30 cellular contexts compared by ENCODE assay signal in genomic region chr15:36251450-36251849, GRCh38.
DNase-seq lines count a peak whose midpoint lies in the region; ATAC-seq and TF ChIP-seq lines count a peak whose summit lies in the region.
"Had no signal": no experiment of that assay in that cellular context is flagged by ENCODE, and none has a peak within 500 bp of the region (broad histone marks: within the 10 kb centered on the region; RNA-seq: fewer than 3 reads in every experiment).

No MANE protein-coding gene starts in this region.

- H3K9me2 ChIP-seq in SK-N-SH = no peaks in the 10 kb centered on the region

- no peaks in the 10 kb centered on the region for H3K79me2 ChIP-seq in SK-N-SH (ENCODE audit: insufficient read depth)
- H3K79me2 ChIP-seq in osteoblast (ENCODE audit: insufficient read depth, low read length) = no peaks in the 10 kb centered on the region

- 0 out of 2 replicates have a peak overlapping the region, but pooled peaks have one; percentile 39 for H2AFZ ChIP-seq in SK-N-SH (ENCODE audit: low read depth)
- H2AFZ ChIP-seq in osteoblast (ENCODE audit: low read length) = no peak overlapping the region

- H3K27me3 Mint-ChIP-seq in endodermal cell (ENCODE audit: insufficient read depth) (peaks cover 4% of the 10 kb centered on the region), progenitor cell of endocrine pancreas (no peaks in the 10 kb centered on the region)
- no peaks in the 10 kb centered on the region for H3K27me3 Mint-ChIP-seq in activated T-cell treated with anti-CD3 and anti-CD28 coated beads, Interleukin-2, amount 50 U/mL, for 4 hours (ENCODE audit: low read depth)
- H3K27me3 Mint-ChIP-seq: activated CD4-positive, alpha-beta T cell treated with anti-CD3 and anti-CD28 coated beads for 36 hours; stimulated activated memory B cell treated with anti-CD40 and anti-IgM and Interleukin-4, amounts not matched to agents 10 μg/mL and 1 μg/mL and 100 μg/mL, for 72 hours had no signal

- H3K9me3 Mint-ChIP-seq in endodermal cell (no peaks in the 10 kb centered on the region), progenitor cell of endocrine pancreas (ENCODE audit: low read depth) (peaks cover under 1% of the 10 kb centered on the region)
- H3K9me3 Mint-ChIP-seq in activated T-cell treated with anti-CD3 and anti-CD28 coated beads, Interleukin-2, amount 50 U/mL, for 4 hours = peaks cover 1% of the 10 kb centered on the region
- H3K9me3 Mint-ChIP-seq: stimulated activated memory B cell treated with anti-CD40 and anti-IgM and Interleukin-4, amounts not matched to agents 10 μg/mL and 1 μg/mL and 100 μg/mL, for 72 hours had no signal

- no peak for ATAC-seq in SK-N-SH treated with all-trans-retinoic acid at 6 μM for 48 hours
- ATAC-seq in activated T-cell treated with anti-CD3 and anti-CD28 coated beads, Interleukin-2, amount 50 U/mL, for 4 hours = no peak
- ATAC-seq: activated CD4-positive, alpha-beta T cell treated with anti-CD3 and anti-CD28 coated beads for 36 hours; GM12878; heart right ventricle; naive thymus-derived CD8-positive, alpha-beta T cell; stimulated activated memory B cell treated with anti-CD40 and anti-IgM and Interleukin-4, amounts not matched to agents 10 μg/mL and 1 μg/mL and 100 μg/mL, for 72 hours had no signal

- no peak for TF ChIP-seq EP300 in SK-N-SH (IDR thresholded peaks at IDR 0.05; ENCODE audit: borderline replicate concordance in 1 of 2, low read depth in 1 of 2, low read length in 1 of 2)

- H3K4me2 ChIP-seq in SK-N-SH = no peak overlapping the region
- no peak overlapping the region for H3K4me2 ChIP-seq in osteoblast (ENCODE audit: insufficient read depth, low read length)
- H3K4me2 ChIP-seq: BLaER1 treated with 17β-estradiol and CSF1 and Interleukin-3, amounts not matched to agents 10 nM and 100 nM had no signal

- no peak for TF ChIP-seq CTCF in SK-N-SH (IDR thresholded peaks at IDR 0.05)
- peak; percentile 17 for TF ChIP-seq CTCF in endodermal cell (conservative IDR thresholded peaks at IDR 0.05)
- TF ChIP-seq CTCF in osteoblast (IDR thresholded peaks at IDR 0.05; ENCODE audit: extremely low read depth, low read depth, low read length) = peak; percentile 16
- TF ChIP-seq CTCF in progenitor cell of endocrine pancreas (IDR thresholded peaks at IDR 0.05; ENCODE audit: unreplicated experiment) = no peak

- H3K4me1 Mint-ChIP-seq in endodermal cell (no peaks in the 10 kb centered on the region), progenitor cell of endocrine pancreas (ENCODE audit: low read depth) (no peaks in the 10 kb centered on the region)
- H3K4me1 Mint-ChIP-seq in activated T-cell treated with anti-CD3 and anti-CD28 coated beads, Interleukin-2, amount 50 U/mL, for 4 hours (ENCODE audit: low read depth) = no peaks in the 10 kb centered on the region
- H3K4me1 Mint-ChIP-seq: activated CD4-positive, alpha-beta T cell treated with anti-CD3 and anti-CD28 coated beads for 36 hours; naive thymus-derived CD8-positive, alpha-beta T cell; stimulated activated memory B cell treated with anti-CD40 and anti-IgM and Interleukin-4, amounts not matched to agents 10 μg/mL and 1 μg/mL and 100 μg/mL, for 72 hours had no signal

- TF ChIP-seq RAD21 in SK-N-SH (IDR thresholded peaks at IDR 0.05; ENCODE audit: low read length) = peak; percentile 34; the same call in 1 of the 2 replicates

- H3K9me3 ChIP-seq in SK-N-SH (0 out of 2 replicates have a peak, but pooled peaks cover 4% of the 10 kb centered on the region), endodermal cell (ENCODE audit: control insufficient read depth, low read length) (no peaks in the 10 kb centered on the region), osteoblast (ENCODE audit: low read depth, low read length) (no peaks in the 10 kb centered on the region)
- H3K9me3 ChIP-seq: BLaER1 treated with 17β-estradiol and CSF1 and Interleukin-3, amounts not matched to agents 10 nM and 100 nM; colonic mucosa; left ventricle myocardium inferior; suprapubic skin had no signal

- H3K4me3 ChIP-seq in SK-N-SH (ENCODE audit: low read depth in 2 of 2, low read length in 1 of 2) (no peak overlapping the region), endodermal cell (ENCODE audit: low read length) (no peak overlapping the region), osteoblast (ENCODE audit: insufficient read depth, low read length) (no peak overlapping the region)
- H3K4me3 ChIP-seq: BLaER1 treated with 17β-estradiol and CSF1 and Interleukin-3, amounts not matched to agents 10 nM and 100 nM; colonic mucosa; GM12878; heart right ventricle; left ventricle myocardium inferior; SK-N-MC; suprapubic skin had no signal

- H3K27ac Mint-ChIP-seq in endodermal cell = no peak overlapping the region
- no peak overlapping the region for H3K27ac Mint-ChIP-seq in progenitor cell of endocrine pancreas
- H3K27ac Mint-ChIP-seq: activated CD4-positive, alpha-beta T cell treated with anti-CD3 and anti-CD28 coated beads for 36 hours; naive thymus-derived CD8-positive, alpha-beta T cell; stimulated activated memory B cell treated with anti-CD40 and anti-IgM and Interleukin-4, amounts not matched to agents 10 μg/mL and 1 μg/mL and 100 μg/mL, for 72 hours had no signal

- no peaks in the 10 kb centered on the region for H3K36me3 Mint-ChIP-seq in endodermal cell (ENCODE audit: low read depth)
- no peaks in the 10 kb centered on the region for H3K36me3 Mint-ChIP-seq in progenitor cell of endocrine pancreas (ENCODE audit: insufficient read depth)
- H3K36me3 Mint-ChIP-seq in activated T-cell treated with anti-CD3 and anti-CD28 coated beads, Interleukin-2, amount 50 U/mL, for 4 hours (ENCODE audit: insufficient read depth) = no peaks in the 10 kb centered on the region
- H3K36me3 Mint-ChIP-seq: naive thymus-derived CD8-positive, alpha-beta T cell; stimulated activated memory B cell treated with anti-CD40 and anti-IgM and Interleukin-4, amounts not matched to agents 10 μg/mL and 1 μg/mL and 100 μg/mL, for 72 hours had no signal

- no peaks in the 10 kb centered on the region for H3K27me3 ChIP-seq in SK-N-SH (ENCODE audit: insufficient read depth)
- H3K27me3 ChIP-seq in endodermal cell (ENCODE audit: control insufficient read depth, insufficient read depth, low read length, poor library complexity, severe bottlenecking) = no peaks in the 10 kb centered on the region
- no peaks in the 10 kb centered on the region for H3K27me3 ChIP-seq in osteoblast (ENCODE audit: insufficient read depth, low read length)
- H3K27me3 ChIP-seq: BLaER1 treated with 17β-estradiol and CSF1 and Interleukin-3, amounts not matched to agents 10 nM and 100 nM; brain microvascular endothelial cell; colonic mucosa; heart right ventricle; suprapubic skin had no signal

- 87% methylated on average over 1 of the region's 1 CpG for WGBS in SK-N-SH (ENCODE audit: low lambda C conversion rate)
- WGBS in endodermal cell (ENCODE audit: insufficient coverage in 1 of 2, insufficient read length in 1 of 2), 2 experiments = 91% methylated on average over 1 of the region's 1 CpG; no CpG with 5 or more reads in 1 of the 2 experiments

- H3K4me1 ChIP-seq in SK-N-SH (ENCODE audit: control insufficient read depth in 1 of 2, insufficient read depth in 2 of 2, low read depth in 1 of 2, low read length in 1 of 2) (peaks cover 0 to 3% of the 10 kb centered on the region in 2 experiments; a peak in 1 of 4 replicates), endodermal cell (ENCODE audit: control insufficient read depth, insufficient read depth, low read length) (no peaks in the 10 kb centered on the region), osteoblast (ENCODE audit: insufficient read depth, low read length) (no peaks in the 10 kb centered on the region)
- H3K4me1 ChIP-seq: colonic mucosa, suprapubic skin had no signal

- H3K36me3 ChIP-seq in SK-N-SH (replicated peaks in 1 of 2; ENCODE audit: control insufficient read depth in 1 of 2, insufficient read depth in 2 of 2, low read length in 1 of 2) (no peaks in the 10 kb centered on the region), endodermal cell (ENCODE audit: control insufficient read depth, insufficient read depth, low read length) (no peaks in the 10 kb centered on the region), osteoblast (ENCODE audit: insufficient read depth, low read length) (no peaks in the 10 kb centered on the region)
- H3K36me3 ChIP-seq: BLaER1 treated with 17β-estradiol and CSF1 and Interleukin-3, amounts not matched to agents 10 nM and 100 nM; brain microvascular endothelial cell; colonic mucosa; heart right ventricle; left ventricle myocardium inferior; suprapubic skin had no signal

- H3F3A ChIP-seq in SK-N-SH (replicated peaks; ENCODE audit: insufficient read depth) = no peaks in the 10 kb centered on the region

- no peak for DNase-seq in SK-N-SH
- peak; percentile 6 for DNase-seq in M059J (ENCODE audit: low read depth)
- DNase-seq in endodermal cell = no peak
- peak; percentile 34 for DNase-seq in osteoblast (ENCODE audit: insufficient read length, low spot score, missing footprints)
- no peak for DNase-seq in NCI-H2081 (lab: John Stamatoyannopoulos, UW)
- DNase-seq in progenitor cell of endocrine pancreas (ENCODE audit: low spot score, unreplicated experiment) = no peak
- no peak for DNase-seq in activated T-cell treated with anti-CD3 and anti-CD28 coated beads, Interleukin-2, amount 50 U/mL, for 4 hours
- DNase-seq: activated CD4-positive, alpha-beta T cell treated with anti-CD3 and anti-CD28 coated beads for 36 hours; activated gamma-delta T cell treated with Interleukin-2 at 50 U/mL for 16 hours; brain microvascular endothelial cell; colonic mucosa; COR-L47; DMS79; heart right ventricle; KBM-7; left ventricle myocardium inferior; midbrain; naive thymus-derived CD8-positive, alpha-beta T cell; NCI-H1436; NCI-H510A; occipital lobe; RPMI8226; stimulated activated CD4-positive, alpha-beta T cell treated with anti-CD3 and anti-CD28 coated beads, Interleukin-2, amount 100 ng/mL, for 48 hours; T-helper 2 cell had no signal

- H3K27ac ChIP-seq in SK-N-SH (ENCODE audit: low read depth in 2 of 2, low read length in 1 of 2) (no peak overlapping the region), endodermal cell (ENCODE audit: low read depth, low read length) (no peak overlapping the region), osteoblast (ENCODE audit: low read depth, low read length) (no peak overlapping the region)
- H3K27ac ChIP-seq: BLaER1 treated with 17β-estradiol and CSF1 and Interleukin-3, amounts not matched to agents 10 nM and 100 nM; brain microvascular endothelial cell; colonic mucosa; heart right ventricle; left ventricle myocardium inferior; SK-N-MC; suprapubic skin had no signal

- CTCF ChIA-PET in SK-N-SH (lab: Yijun Ruan, JAX) = no interaction called here

- H4K20me1 ChIP-seq in SK-N-SH (ENCODE audit: insufficient read depth) (no peaks in the 10 kb centered on the region), osteoblast (ENCODE audit: insufficient read depth, low read length) (no peaks in the 10 kb centered on the region)
- H4K20me1 ChIP-seq: BLaER1 treated with 17β-estradiol and CSF1 and Interleukin-3, amounts not matched to agents 10 nM and 100 nM had no signal

- POLR2A ChIA-PET in SK-N-SH (lab: Yijun Ruan, JAX) = no interaction called here

- H3K9ac ChIP-seq in SK-N-SH (no peak overlapping the region), endodermal cell (ENCODE audit: extremely low read depth, low read length, poor library complexity, severe bottlenecking) (no peak overlapping the region)
- H3K9ac ChIP-seq: BLaER1 treated with 17β-estradiol and CSF1 and Interleukin-3, amounts not matched to agents 10 nM and 100 nM had no signal

- H3K4me3 Mint-ChIP-seq in endodermal cell (no peak overlapping the region), progenitor cell of endocrine pancreas (ENCODE audit: low read depth) (no peak overlapping the region)
- H3K4me3 Mint-ChIP-seq in activated T-cell treated with anti-CD3 and anti-CD28 coated beads, Interleukin-2, amount 50 U/mL, for 4 hours = no peak overlapping the region
- H3K4me3 Mint-ChIP-seq: activated CD4-positive, alpha-beta T cell treated with anti-CD3 and anti-CD28 coated beads for 36 hours; naive thymus-derived CD8-positive, alpha-beta T cell; stimulated activated memory B cell treated with anti-CD40 and anti-IgM and Interleukin-4, amounts not matched to agents 10 μg/mL and 1 μg/mL and 100 μg/mL, for 72 hours had no signal

Comparison
In these comparisons a context has a peak if more than half of its experiments do, and no peak if none do; other contexts are left out.
1. DNase-seq: peak in M059J (single experiment) and osteoblast (single experiment); none in SK-N-SH (single experiment), endodermal cell (single experiment), NCI-H2081 (0 of 2), progenitor cell of endocrine pancreas (single experiment) and activated T-cell treated with anti-CD3 and anti-CD28 coated beads, Interleukin-2, amount 50 U/mL, for 4 hours (single experiment).
2. CTCF ChIP-seq: peak in endodermal cell (single experiment) and osteoblast (single experiment); none in SK-N-SH (single experiment) and progenitor cell of endocrine pancreas (single experiment).